Comparison of ENCODE assay signal across 25 cellular contexts in genomic region chr16:24054649-24055560, GRCh38.
A peak's percentile ranks its signal among the peaks of the same experiment; 100 is the strongest.
DNase-seq lines count a peak whose midpoint lies in the region; ATAC-seq and TF ChIP-seq lines count a peak whose summit lies in the region.
"Had no signal": no experiment of that assay in that cellular context is flagged by ENCODE, and none has a peak within 500 bp of the region (broad histone marks: within the 10 kb centered on the region; RNA-seq: fewer than 3 reads in every experiment).

No MANE protein-coding gene starts in this region.

- peaks cover 0 to 1% (median 0%) of the 10 kb centered on the region in 3 donors for H3K9me3 Mint-ChIP-seq in IgD-negative memory B cell
- H3K9me3 Mint-ChIP-seq: activated naive CD4-positive, alpha-beta T cell treated with anti-CD3 and anti-CD28 coated beads for 36 hours; nephron; stimulated activated memory B cell treated with anti-CD40 and anti-IgM and Interleukin-4, amounts not matched to agents 10 μg/mL and 1 μg/mL and 100 μg/mL, for 72 hours had no signal

- H3K18ac ChIP-seq in mesendoderm (ENCODE audit: low read length) = no peak overlapping the region

- no peaks in the 10 kb centered on the region for H3K27me3 Mint-ChIP-seq in IgD-negative memory B cell
- H3K27me3 Mint-ChIP-seq: activated CD8-positive, alpha-beta memory T cell treated with anti-CD3 and anti-CD28 coated beads, Interleukin-2, amount 10 ng/mL, durations not matched to agents 7 days and 5 days; stimulated activated memory B cell treated with anti-CD40 and anti-IgM and Interleukin-4, amounts not matched to agents 10 μg/mL and 1 μg/mL and 100 μg/mL, for 72 hours had no signal

- H3K9me3 ChIP-seq in suprapubic skin = no peaks in the 10 kb centered on the region
- no peaks in the 10 kb centered on the region for H3K9me3 ChIP-seq in right atrium auricular region
- H3K9me3 ChIP-seq: adrenal gland, colonic mucosa, gastrocnemius medialis, mucosa of descending colon had no signal

- H3K27ac Mint-ChIP-seq in IgD-negative memory B cell = peak overlapping the region; percentile 1 to 54 (median 40)
- H3K27ac Mint-ChIP-seq: activated CD8-positive, alpha-beta memory T cell treated with anti-CD3 and anti-CD28 coated beads, Interleukin-2, amount 10 ng/mL, durations not matched to agents 7 days and 5 days; activated naive CD4-positive, alpha-beta T cell treated with anti-CD3 and anti-CD28 coated beads for 36 hours; CD14-positive monocyte; nephron had no signal

- TF ChIP-seq POLR2A in suprapubic skin (IDR thresholded peaks at IDR 0.05) = no peak

- H3K79me2 ChIP-seq in mesendoderm (ENCODE audit: control insufficient read depth, insufficient read depth, low read length) = no peaks in the 10 kb centered on the region

- H3K27ac ChIP-seq in mesendoderm (ENCODE audit: low read depth, low read length) = no peak overlapping the region
- H3K27ac ChIP-seq in suprapubic skin = no peak overlapping the region
- H3K27ac ChIP-seq in right atrium auricular region = no peak overlapping the region
- H3K27ac ChIP-seq: adrenal gland, colonic mucosa, gastrocnemius medialis had no signal

- peaks cover 17% of the 10 kb centered on the region for H3K36me3 Mint-ChIP-seq in IgD-negative memory B cell

- H3K4ac ChIP-seq in mesendoderm (ENCODE audit: low read depth, low read length) = no peak overlapping the region

- no peak overlapping the region for H4K5ac ChIP-seq in mesendoderm (ENCODE audit: low read length)

- no peak overlapping the region for H3K23ac ChIP-seq in mesendoderm (ENCODE audit: low read length)

- peak overlapping the region in 1 of 4 donors; percentile 63 for H3K4me3 Mint-ChIP-seq in IgD-negative memory B cell
- H3K4me3 Mint-ChIP-seq: activated CD8-positive, alpha-beta memory T cell treated with anti-CD3 and anti-CD28 coated beads, Interleukin-2, amount 10 ng/mL, durations not matched to agents 7 days and 5 days; activated naive CD4-positive, alpha-beta T cell treated with anti-CD3 and anti-CD28 coated beads for 36 hours; CD14-positive monocyte; nephron; stimulated activated memory B cell treated with anti-CD40 and anti-IgM and Interleukin-4, amounts not matched to agents 10 μg/mL and 1 μg/mL and 100 μg/mL, for 72 hours had no signal

- TF ChIP-seq CTCF in suprapubic skin (IDR thresholded peaks at IDR 0.05) (no peak), right atrium auricular region (IDR thresholded peaks at IDR 0.05) (no peak)

- H3K4me2 ChIP-seq in mesendoderm (ENCODE audit: low read length) = no peak overlapping the region

- WGBS in mesendoderm (ENCODE audit: extremely low coverage, insufficient coverage, low lambda C conversion rate) = no CpG with 5 or more reads among the region's 14 CpGs
- WGBS in suprapubic skin = 56% methylated on average over 12 of the region's 14 CpGs

- H3K36me3 ChIP-seq in mesendoderm (ENCODE audit: control insufficient read depth, insufficient read depth, low read length) (no peaks in the 10 kb centered on the region), suprapubic skin (no peaks in the 10 kb centered on the region), right atrium auricular region (no peaks in the 10 kb centered on the region)
- H3K36me3 ChIP-seq: adrenal gland, colonic mucosa, gastrocnemius medialis had no signal

- no peak overlapping the region for H2AK5ac ChIP-seq in mesendoderm (ENCODE audit: low read length)

- H3K4me3 ChIP-seq in mesendoderm (ENCODE audit: low read length) = no peak overlapping the region
- no peak overlapping the region for H3K4me3 ChIP-seq in suprapubic skin
- no peak overlapping the region for H3K4me3 ChIP-seq in right atrium auricular region
- H3K4me3 ChIP-seq: adrenal gland, colonic mucosa, gastrocnemius medialis, mucosa of descending colon had no signal

- no peak for ATAC-seq in GM18867 (IDR thresholded peaks at IDR 0.05; ENCODE audit: unreplicated experiment)
- ATAC-seq: activated CD8-positive, alpha-beta memory T cell treated with anti-CD3 and anti-CD28 coated beads, Interleukin-2, amount 10 ng/mL, durations not matched to agents 7 days and 5 days; gastrocnemius medialis; mucosa of descending colon; Panc1; sciatic nerve; stimulated activated memory B cell treated with anti-CD40 and anti-IgM and Interleukin-4, amounts not matched to agents 10 μg/mL and 1 μg/mL and 100 μg/mL, for 72 hours had no signal

- H2BK15ac ChIP-seq in mesendoderm (replicated peaks; ENCODE audit: low read depth) = no peak overlapping the region

- TF ChIP-seq EP300 in suprapubic skin (IDR thresholded peaks at IDR 0.05) = no peak

- H3K56ac ChIP-seq in mesendoderm (ENCODE audit: low read length) = no peak overlapping the region

- no peak overlapping the region for H4K8ac ChIP-seq in mesendoderm (ENCODE audit: low read depth, low read length)

- H3K4me1 ChIP-seq in mesendoderm (ENCODE audit: control insufficient read depth, low read depth, low read length) = peaks cover 2% of the 10 kb centered on the region
- H3K4me1 ChIP-seq in suprapubic skin = no peaks in the 10 kb centered on the region
- H3K4me1 ChIP-seq in right atrium auricular region = no peaks in the 10 kb centered on the region
- H3K4me1 ChIP-seq: adrenal gland, colonic mucosa, gastrocnemius medialis had no signal

- H3K27me3 ChIP-seq in mesendoderm (ENCODE audit: insufficient read depth, low read length, poor library complexity) = no peaks in the 10 kb centered on the region
- peaks cover 16% of the 10 kb centered on the region for H3K27me3 ChIP-seq in suprapubic skin
- no peaks in the 10 kb centered on the region for H3K27me3 ChIP-seq in right atrium auricular region
- H3K27me3 ChIP-seq: adrenal gland, colonic mucosa had no signal

- H3K79me1 ChIP-seq in mesendoderm (ENCODE audit: low read length) = no peaks in the 10 kb centered on the region

- H3K4me1 Mint-ChIP-seq in IgD-negative memory B cell = peaks cover 23 to 32% (median 31%) of the 10 kb centered on the region in 3 donors
- H3K4me1 Mint-ChIP-seq: CD14-positive monocyte, nephron had no signal

- DNase-seq in ecto neural progenitor cell (ENCODE audit: low spot score) = peak; percentile 71
- peak; percentile 45 for DNase-seq in mesendoderm
- DNase-seq in superior temporal gyrus (ENCODE audit: extremely low spot score) = peak; percentile 58
- no peak for DNase-seq in suprapubic skin (ENCODE audit: low spot score in 2 of 2)
- DNase-seq in right atrium auricular region (ENCODE audit: low spot score) = no peak
- DNase-seq: activated CD8-positive, alpha-beta memory T cell treated with anti-CD3 and anti-CD28 coated beads, Interleukin-2, amount 10 ng/mL, durations not matched to agents 7 days and 5 days; activated naive CD4-positive, alpha-beta T cell treated with anti-CD3 and anti-CD28 coated beads for 36 hours; adrenal gland; colonic mucosa; DND-41; gastrocnemius medialis; GOT3; mucosa of descending colon; NCI-H1092 treated with DMSO at 0.1 percent for 48 hours; NCI-H187; NCI-H524; SHP77; stimulated activated CD4-positive, alpha-beta T cell treated with anti-CD3 and anti-CD28 coated beads, Interleukin-4, amount 100 ng/mL, for 24 hours had no signal

- H3K9ac ChIP-seq in mesendoderm (ENCODE audit: low read length) = no peak overlapping the region

- no peak overlapping the region for H2BK5ac ChIP-seq in mesendoderm (ENCODE audit: low read length)

- no peak overlapping the region for H2BK120ac ChIP-seq in mesendoderm (ENCODE audit: low read depth, low read length)

Comparison
In these comparisons a context has a peak if more than half of its experiments do, and no peak if none do; other contexts are left out.
1. DNase-seq: peak in ecto neural progenitor cell (single experiment), mesendoderm (single experiment) and superior temporal gyrus (single experiment); none in suprapubic skin (0 of 2) and right atrium auricular region (single experiment).